In the genomic region with DNA sequence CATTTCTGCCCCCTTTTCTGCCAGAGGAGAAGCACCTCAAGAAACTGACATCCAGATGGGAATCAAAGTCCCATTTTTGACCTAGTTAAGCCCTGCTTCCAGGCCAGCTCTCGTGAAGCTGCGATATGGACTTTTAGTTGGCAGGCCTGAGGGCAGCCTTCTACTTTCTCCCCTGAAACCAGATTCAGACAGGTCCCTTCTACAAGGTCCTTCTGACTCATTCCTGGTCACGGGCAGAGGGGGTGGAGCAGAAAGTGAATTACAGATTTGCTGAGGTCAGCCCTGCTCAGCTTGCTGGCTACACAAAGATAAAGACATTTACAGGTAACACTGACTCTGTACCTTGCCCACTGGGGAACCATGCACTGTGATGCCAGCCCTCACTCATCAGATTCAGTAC, we compare ENCODE assay signal across 8 cellular contexts. TPM values are rescaled to one million over a fixed set of nuclear protein-coding genes. Genes with fewer than 3 reads are reported as not detected.
DNase-seq lines count a peak whose midpoint lies in the region; ATAC-seq and TF ChIP-seq lines count a peak whose summit lies in the region.

No MANE protein-coding gene starts in this region.

- DNase-seq in AG10803 (ENCODE audit: low read depth) (peak; percentile 27), HK-2 (ENCODE audit: unreplicated experiment) (peak; percentile 16), cardiac fibroblast (ENCODE audit: low read depth in 2 of 2) (peak; percentile 46 to 75), cerebellar nuclear complex (lab: John Stamatoyannopoulos, UW) (no peak), HEK293T (ENCODE audit: extremely low spot score) (no peak), OCI-LY7 (ENCODE audit: low spot score) (no peak)

- no peaks in the 10 kb centered on the region for H3K79me2 ChIP-seq in OCI-LY7 (ENCODE audit: insufficient read depth, low read depth, low read length)

- no peaks in the 10 kb centered on the region for H4K20me1 ChIP-seq in OCI-LY7 (ENCODE audit: insufficient read depth, low read length)

- no peaks in the 10 kb centered on the region for H3K9me2 ChIP-seq in OCI-LY7 (ENCODE audit: insufficient read depth, low read length)

- H3K4me2 ChIP-seq in OCI-LY7 (ENCODE audit: low read length) = no peak overlapping the region

- no peaks in the 10 kb centered on the region for H3K27me3 ChIP-seq in muscle layer of duodenum (ENCODE audit: low read depth, low read length)

- TF ChIP-seq CTCF in AG10803 (conservative IDR thresholded peaks at IDR 0.05; ENCODE audit: low read length) (no peak), cardiac fibroblast (IDR thresholded peaks at IDR 0.05; ENCODE audit: low read depth, low read length) (no peak), OCI-LY7 (conservative IDR thresholded peaks at IDR 0.05; ENCODE audit: low read length) (no peak)

- POLR2A ChIA-PET in HEK293T (lab: Yijun Ruan, JAX) = interaction anchor here (0.7 kb wide), 1 partner anchor 41 kb away, joined by 3 read pairs; no protein-coding TSS in a partner anchor
- POLR2A ChIA-PET in OCI-LY7 (lab: Charles Lee) = no interaction called here

- CTCF ChIA-PET in HEK293T (lab: Yijun Ruan, JAX) (no interaction called here), OCI-LY7 (lab: Charles Lee; ENCODE audit: unreplicated experiment) (no interaction called here)

- no TSS peak for BruUV-seq in OCI-LY7 (replicated peaks; lab: Mats Ljungman, UMichigan)

- H3K36me3 ChIP-seq in muscle layer of duodenum (ENCODE audit: control insufficient read depth in 1 of 2, insufficient read depth in 2 of 2, low read length in 2 of 2) (no peaks in the 10 kb centered on the region), OCI-LY7 (ENCODE audit: insufficient read depth, low read length) (no peaks in the 10 kb centered on the region)

- H3K4me1 ChIP-seq in muscle layer of duodenum (ENCODE audit: control insufficient read depth in 1 of 2, insufficient read depth in 2 of 2, low read length in 2 of 2) = peaks cover 9 to 10% of the 10 kb centered on the region in 2 donors
- no peaks in the 10 kb centered on the region for H3K4me1 ChIP-seq in OCI-LY7 (ENCODE audit: insufficient read depth, low read length, poor library complexity, severe bottlenecking)

- H3K27ac ChIP-seq in muscle layer of duodenum (ENCODE audit: low read length) (peak overlapping the region; percentile 26), OCI-LY7 (ENCODE audit: low read depth, low read length, poor library complexity, severe bottlenecking) (no peak overlapping the region)

- ATAC-seq in GM18870 (IDR thresholded peaks at IDR 0.05; ENCODE audit: unreplicated experiment) = no peak

- H2AFZ ChIP-seq in OCI-LY7 (ENCODE audit: low read length) = no peak overlapping the region

- intact Hi-C loops in OCI-LY7 (cut with micrococcal nuclease; ENCODE audit: unreplicated experiment) = no loop called here

- H3K4me3 ChIP-seq in AG10803 (ENCODE audit: low read length) = no peak overlapping the region
- H3K4me3 ChIP-seq in cardiac fibroblast (replicated peaks in 1 of 2; ENCODE audit: low read depth in 2 of 2, low read length in 2 of 2) = no peak overlapping the region
- H3K4me3 ChIP-seq in muscle layer of duodenum (ENCODE audit: low read depth in 1 of 2, low read length in 2 of 2) = no peak overlapping the region
- no peak overlapping the region for H3K4me3 ChIP-seq in OCI-LY7 (ENCODE audit: low read depth, low read length, poor library complexity, severe bottlenecking)

- H3K9me3 ChIP-seq in muscle layer of duodenum (ENCODE audit: control insufficient read depth in 1 of 2, low read length in 2 of 2) (no peaks in the 10 kb centered on the region), OCI-LY7 (ENCODE audit: low read length) (no peaks in the 10 kb centered on the region)

TF ChIP-seq in HEK293T, 16 proteins besides CTCF, POLR2A, EP300 and RAD21:
- no peak for TF ChIP-seq HDGF (IDR thresholded peaks at IDR 0.05; ENCODE audit: borderline replicate concordance)
- TF ChIP-seq NFRKB (IDR thresholded peaks at IDR 0.05) = no peak
- no peak for TF ChIP-seq SUZ12 (IDR thresholded peaks at IDR 0.05)
- no peak for TF ChIP-seq SP1 (IDR thresholded peaks at IDR 0.05)
- TF ChIP-seq L3MBTL2 (conservative IDR thresholded peaks at IDR 0.05) = no peak
- TF ChIP-seq, protein P1, sequence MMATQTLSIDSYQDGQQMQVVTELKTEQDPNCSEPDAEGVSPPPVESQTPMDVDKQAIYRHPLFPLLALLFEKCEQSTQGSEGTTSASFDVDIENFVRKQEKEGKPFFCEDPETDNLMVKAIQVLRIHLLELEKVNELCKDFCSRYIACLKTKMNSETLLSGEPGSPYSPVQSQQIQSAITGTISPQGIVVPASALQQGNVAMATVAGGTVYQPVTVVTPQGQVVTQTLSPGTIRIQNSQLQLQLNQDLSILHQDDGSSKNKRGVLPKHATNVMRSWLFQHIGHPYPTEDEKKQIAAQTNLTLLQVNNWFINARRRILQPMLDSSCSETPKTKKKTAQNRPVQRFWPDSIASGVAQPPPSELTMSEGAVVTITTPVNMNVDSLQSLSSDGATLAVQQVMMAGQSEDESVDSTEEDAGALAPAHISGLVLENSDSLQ (IDR thresholded peaks at IDR 0.05) = no peak
- no peak for TF ChIP-seq ELF4 (IDR thresholded peaks at IDR 0.05)
- TF ChIP-seq CTBP1 (IDR thresholded peaks at IDR 0.05; ENCODE audit: borderline replicate concordance) = no peak
- TF ChIP-seq LEF1 (IDR thresholded peaks at IDR 0.05; ENCODE audit: borderline replicate concordance) = no peak
- TF ChIP-seq ARNT (IDR thresholded peaks at IDR 0.05) = no peak
- no peak for TF ChIP-seq BHLHE40 (IDR thresholded peaks at IDR 0.05; ENCODE audit: borderline replicate concordance)
- no peak for TF ChIP-seq ZNF384 (IDR thresholded peaks at IDR 0.05)
- TF ChIP-seq FOXA1 (IDR thresholded peaks at IDR 0.05) = no peak
- TF ChIP-seq FOXM1 (IDR thresholded peaks at IDR 0.05; ENCODE audit: borderline replicate concordance) = no peak
- TF ChIP-seq FOXK2 (IDR thresholded peaks at IDR 0.05) = no peak
- TF ChIP-seq TARDBP (IDR thresholded peaks at IDR 0.05) = no peak
TF ChIP-seq in HEK293T: peak in this region for 0.

RNA-seq across cellular contexts. Expression of a gene that starts 52.8 kb away (rescaled TPM):
- 29.2 and 44.4 TPM in 2 replicates for total RNA-seq in OCI-LY7 (2014; rRNA removed; shearing (Covaris generic))
- total RNA-seq in OCI-LY7 (2022) = 43.4 and 45.9 TPM in 2 replicates

Comparison
In these comparisons a context has a peak if more than half of its experiments do, and no peak if none do; other contexts are left out.
1. DNase-seq: peak in AG10803 (single experiment), HK-2 (single experiment) and cardiac fibroblast (2 of 2); none in cerebellar nuclear complex (0 of 2), HEK293T (single experiment) and OCI-LY7 (single experiment).